Comparison of ENCODE assay signal across 8 cellular contexts in the genomic region with DNA sequence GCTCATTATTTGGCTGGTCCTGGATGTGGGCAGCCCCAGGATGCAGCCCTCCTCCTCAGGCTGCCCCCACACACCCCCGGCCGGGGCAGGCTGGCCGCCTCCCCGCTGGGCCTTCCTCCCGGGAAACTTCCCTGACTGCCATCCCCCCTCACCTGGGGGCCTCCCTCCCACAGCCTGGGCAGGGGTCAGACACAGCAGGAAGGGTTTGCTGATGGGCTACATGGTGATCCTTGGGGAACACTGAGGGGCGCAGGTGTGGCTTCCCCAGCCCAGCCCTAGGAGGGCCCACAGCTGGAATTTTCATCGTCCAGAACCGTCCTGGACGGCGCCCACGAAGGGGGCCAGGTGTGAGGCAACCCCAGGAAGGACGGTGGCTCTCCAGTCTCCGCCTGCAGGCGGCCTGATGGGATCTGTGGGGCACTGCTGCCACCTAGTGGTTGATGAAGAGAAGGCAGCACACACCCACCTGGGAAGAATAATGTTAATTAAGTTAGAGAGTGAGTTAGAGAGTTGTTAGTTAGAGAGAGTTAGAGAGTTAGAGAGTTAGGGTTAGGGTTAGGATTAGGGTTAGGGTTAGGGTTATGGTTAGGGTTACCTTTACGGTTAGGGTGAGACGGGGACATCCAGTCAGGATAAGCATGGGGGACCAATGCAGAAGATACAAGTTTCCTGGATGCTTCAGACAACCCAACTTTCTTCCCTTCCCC.
DNase-seq lines count a peak whose midpoint lies in the region; ATAC-seq lines count a peak whose summit lies in the region.

No MANE protein-coding gene starts in this region.

- H4K91ac ChIP-seq in mesenchymal stem cell (ENCODE audit: low read length): no peak overlapping the region

- H3K27ac ChIP-seq in effector memory CD4-positive, alpha-beta T cell (ENCODE audit: insufficient read depth, low read length, poor library complexity, severe bottlenecking): no peak overlapping the region
- no peak overlapping the region for H3K27ac ChIP-seq in mesenchymal stem cell (ENCODE audit: low read length, poor library complexity, severe bottlenecking)

- DNase-seq in AG20443 (ENCODE audit: low spot score) (peak; percentile 88), HAP-1 (ENCODE audit: low spot score in 2 of 2) (peak; percentile 61 to 83), NCI-H82 treated with DMSO at 0.1 percent for 48 hours (lab: John Stamatoyannopoulos, UW; ENCODE audit: unreplicated experiment) (peak; percentile 30), mesenchymal stem cell (peak; percentile 59)
- DNase-seq in activated CD8-positive, alpha-beta memory T cell treated with anti-CD3 and anti-CD28 coated beads for 4 hours (ENCODE audit: low read depth in 2 of 2): peak; percentile 42 to 56
- DNase-seq in effector memory CD4-positive, alpha-beta T cell: peak; percentile 57 to 70 (median 67)
- peak; percentile 53 to 56 for DNase-seq in stimulated activated CD8-positive, alpha-beta memory T cell treated with anti-CD3 and anti-CD28 coated beads, Interleukin-15, amount 100 ng/mL, for 48 hours (ENCODE audit: low read depth in 2 of 2)

- H3K36me3 ChIP-seq in HAP-1 (replicated peaks) (no peaks in the 10 kb centered on the region), mesenchymal stem cell (ENCODE audit: control insufficient read depth in 1 of 2, insufficient read depth in 2 of 2, low read depth in 1 of 2, low read length in 2 of 2) (no peaks in the 10 kb centered on the region)
- H3K36me3 ChIP-seq in effector memory CD4-positive, alpha-beta T cell (ENCODE audit: control insufficient read depth, insufficient read depth, low read length): no peaks in the 10 kb centered on the region

- no peak overlapping the region for H2AK5ac ChIP-seq in mesenchymal stem cell (ENCODE audit: low read length, severe bottlenecking)

- WGBS in mesenchymal stem cell: 4% methylated on average over 13 of the region's 16 CpGs

- H3K4ac ChIP-seq in mesenchymal stem cell (ENCODE audit: low read depth in 1 of 2, low read length in 2 of 2): no peak overlapping the region

- no peak overlapping the region for H3K9ac ChIP-seq in mesenchymal stem cell (ENCODE audit: low read length)

- H3K79me1 ChIP-seq in mesenchymal stem cell (replicated peaks; ENCODE audit: low read length, poor library complexity, severe bottlenecking): no peaks in the 10 kb centered on the region

- H3K4me3 ChIP-seq in HAP-1 (no peak overlapping the region), mesenchymal stem cell (ENCODE audit: insufficient read depth in 1 of 2, low read depth in 1 of 2, low read length in 2 of 2) (no peak overlapping the region)
- H3K4me3 ChIP-seq in effector memory CD4-positive, alpha-beta T cell (ENCODE audit: insufficient read depth, low read depth, low read length, poor library complexity, severe bottlenecking): no peak overlapping the region

- no peak overlapping the region for H3K23ac ChIP-seq in mesenchymal stem cell (ENCODE audit: low read length in 2 of 2)

- no peak overlapping the region for H2BK12ac ChIP-seq in mesenchymal stem cell (ENCODE audit: low read length in 2 of 2)

- H3K27me3 ChIP-seq in HAP-1 (ENCODE audit: low read depth) (no peaks in the 10 kb centered on the region), mesenchymal stem cell (ENCODE audit: control insufficient read depth in 1 of 2, insufficient read depth in 1 of 2, low read length in 2 of 2) (peaks cover 32 to 44% of the 10 kb centered on the region in 2 experiments)
- H3K27me3 ChIP-seq in effector memory CD4-positive, alpha-beta T cell (replicated peaks; ENCODE audit: control insufficient read depth, insufficient read depth, low read length, poor library complexity, severe bottlenecking): no peaks in the 10 kb centered on the region

- no peak overlapping the region for H2BK120ac ChIP-seq in mesenchymal stem cell (ENCODE audit: low read depth, low read length)

- H2BK5ac ChIP-seq in mesenchymal stem cell (ENCODE audit: low read depth, low read length, poor library complexity, severe bottlenecking): no peak overlapping the region

- no peak overlapping the region for H3K14ac ChIP-seq in mesenchymal stem cell (ENCODE audit: low read length in 2 of 2)

- no peak for ATAC-seq in GM19351 (IDR thresholded peaks at IDR 0.05; ENCODE audit: unreplicated experiment)

- H3K18ac ChIP-seq in mesenchymal stem cell (ENCODE audit: low read depth in 1 of 2, low read length in 2 of 2): no peak overlapping the region

- H2AFZ ChIP-seq in mesenchymal stem cell (ENCODE audit: low read depth, low read length): no peak overlapping the region

- H2BK15ac ChIP-seq in mesenchymal stem cell (ENCODE audit: low read depth, poor library complexity, severe bottlenecking): no peak overlapping the region

- no peak overlapping the region for H4K8ac ChIP-seq in mesenchymal stem cell (ENCODE audit: low read length)

- no peak overlapping the region for H3K4me2 ChIP-seq in mesenchymal stem cell (ENCODE audit: low read length, poor library complexity, severe bottlenecking)

- H3K9me3 ChIP-seq in HAP-1 (no peaks in the 10 kb centered on the region), mesenchymal stem cell (ENCODE audit: control insufficient read depth, low read length) (no peaks in the 10 kb centered on the region)
- no peaks in the 10 kb centered on the region for H3K9me3 ChIP-seq in effector memory CD4-positive, alpha-beta T cell (ENCODE audit: control insufficient read depth, low read length)

- no peaks in the 10 kb centered on the region for H3K4me1 ChIP-seq in HAP-1
- no peaks in the 10 kb centered on the region for H3K4me1 ChIP-seq in effector memory CD4-positive, alpha-beta T cell (ENCODE audit: control insufficient read depth, insufficient read depth, low read length, poor library complexity, severe bottlenecking)
- H3K4me1 ChIP-seq in mesenchymal stem cell (ENCODE audit: control insufficient read depth, insufficient read depth, low read depth, low read length): peaks cover 4% of the 10 kb centered on the region

- in situ Hi-C loops in HAP-1 (cut with MboI; ENCODE audit: low sequenced_read_pairs): loop anchor here (5.0 to 25.0 kb wide), 3 partner anchors 541 to 1239 kb away; no protein-coding TSS in a partner anchor

Comparison
In these comparisons a context has a peak if more than half of its experiments do, and no peak if none do; other contexts are left out.
1. DNase-seq: peak in every context shown above with its lines; median percentile 88 in AG20443; 72 in HAP-1; 67 in effector memory CD4-positive, alpha-beta T cell; 59 in mesenchymal stem cell; 54 in stimulated activated CD8-positive, alpha-beta memory T cell treated with anti-CD3 and anti-CD28 coated beads, Interleukin-15, amount 100 ng/mL, for 48 hours; 49 in activated CD8-positive, alpha-beta memory T cell treated with anti-CD3 and anti-CD28 coated beads for 4 hours; 30 in NCI-H82 treated with DMSO at 0.1 percent for 48 hours.